1 cellular context compared by ENCODE assay signal in the genomic region with DNA sequence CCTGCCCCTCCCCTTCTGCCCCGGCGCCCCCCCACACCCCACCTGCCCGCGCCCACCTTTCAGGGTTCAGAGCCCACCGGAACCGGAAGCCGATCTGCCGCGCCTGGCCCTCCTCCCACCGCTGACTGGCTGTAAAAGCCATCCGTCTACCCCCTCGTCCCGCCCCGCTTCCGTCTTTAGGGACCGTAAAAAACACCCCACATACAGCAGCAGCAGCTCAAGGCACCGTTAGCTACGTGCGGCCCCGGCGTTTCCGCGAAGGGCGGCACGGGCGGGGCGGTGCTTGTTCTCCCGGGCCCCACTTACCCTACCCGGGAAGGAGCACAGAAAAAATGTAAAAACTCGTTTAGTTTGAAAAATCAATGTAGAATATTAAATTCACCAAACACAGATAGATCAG.
A peak's percentile ranks its signal among the peaks of the same experiment; 100 is the strongest.
TF ChIP-seq lines count a peak whose summit lies in the region.

TSS of gene MRPL28 (minus strand) at position 96 of the 400 bp plus-strand sequence. CDS start 320 bp downstream, outside the sequence.

TF ChIP-seq in K562, 482 proteins besides CTCF, POLR2A, EP300 and RAD21 (continued from another document and continues in another):
- TF ChIP-seq ZNF445 (CRISPR knock-in tag; IDR thresholded peaks at IDR 0.05; ENCODE audit: low read depth) (no peak), FOSL1 (tag; conservative IDR thresholded peaks at IDR 0.05) (no peak), TAF1 (IDR thresholded peaks at IDR 0.05; ENCODE audit: control insufficient read depth, extremely low read depth, insufficient read depth, low read length, severe bottlenecking) (peak; percentile 49), ATF7 (IDR thresholded peaks at IDR 0.05) (peak; percentile 63), NEUROD1 (IDR thresholded peaks at IDR 0.05; ENCODE audit: borderline replicate concordance, low read depth, low read length, partially characterized antibody) (peak; percentile 68), TRIM24 (IDR thresholded peaks at IDR 0.05) (no peak), TSHZ1 (CRISPR knock-in tag; IDR thresholded peaks at IDR 0.05) (no peak), L3MBTL2 (IDR thresholded peaks at IDR 0.05) (0 out of 2 replicates have a peak, but pooled peaks have one; percentile 11), HCFC1 (IDR thresholded peaks at IDR 0.05; ENCODE audit: low read depth, low read length) (peak; percentile 61), ZNF217 (CRISPR knock-in tag; IDR thresholded peaks at IDR 0.05) (no peak), CHD2 (IDR thresholded peaks at IDR 0.05; ENCODE audit: low read depth, low read length) (peak; percentile 58; the same call in 1 of the 2 replicates), FOS (IDR thresholded peaks at IDR 0.05; ENCODE audit: extremely low read depth, insufficient read length) (peak; percentile 81), CSDE1 (IDR thresholded peaks at IDR 0.05) (no peak), GABPB1 (CRISPR knock-in tag; IDR thresholded peaks at IDR 0.05) (peak; percentile 93), MAZ (CRISPR knock-in tag; conservative IDR thresholded peaks at IDR 0.05 in 1 of 2, IDR thresholded peaks at IDR 0.05 in 1 of 2) (peak in 1 of 2 experiments; percentile 64; a peak in 1 of 4 replicates), TBP (optimal IDR thresholded peaks at IDR 0.05; ENCODE audit: low read depth, low read length) (peak; percentile 5), CREBBP (IDR thresholded peaks at IDR 0.05; ENCODE audit: low read depth, low read length) (no peak), MIER1 (IDR thresholded peaks at IDR 0.05; ENCODE audit: low read depth) (no peak), GATAD2A (IDR thresholded peaks at IDR 0.05) (no peak), TGIF2 (CRISPR knock-in tag; IDR thresholded peaks at IDR 0.05) (no peak), NBN (IDR thresholded peaks at IDR 0.05; ENCODE audit: low read depth) (0 out of 2 replicates have a peak, but pooled peaks have one; percentile 35), CREM (IDR thresholded peaks at IDR 0.05; ENCODE audit: low read depth) (peak; percentile 83), ZNF518B (CRISPR knock-in tag; IDR thresholded peaks at IDR 0.05) (no peak), ZBTB33 (CRISPR knock-in tag; IDR thresholded peaks at IDR 0.05) (no peak), MTA1 (IDR thresholded peaks at IDR 0.05; ENCODE audit: borderline replicate concordance) (no peak), PKNOX1 (IDR thresholded peaks at IDR 0.05) (peak; percentile 99), SNRNP70 (optimal IDR thresholded peaks at IDR 0.05; ENCODE audit: low read depth, low read length) (no peak), HMGN3 (IDR thresholded peaks at IDR 0.05; ENCODE audit: borderline replicate concordance, extremely low read depth, insufficient read length, low read depth, low read length) (peak; percentile 67), NRF1 (conservative IDR thresholded peaks at IDR 0.05 in 1 of 2, IDR thresholded peaks at IDR 0.05 in 1 of 2) (peak in 1 of 2 experiments; percentile 40; a peak in 2 of 4 replicates), ELF1 (tag; IDR thresholded peaks at IDR 0.05) (peak; percentile 78), KLF16 (IDR thresholded peaks at IDR 0.05) (no peak), ZNF780A (CRISPR knock-in tag; IDR thresholded peaks at IDR 0.05) (no peak), ZC3H4 (CRISPR knock-in tag; IDR thresholded peaks at IDR 0.05; ENCODE audit: borderline replicate concordance) (no peak), MBD2 (IDR thresholded peaks at IDR 0.05; ENCODE audit: borderline replicate concordance, low read depth) (peak; percentile 77), NFIX (CRISPR knock-in tag; IDR thresholded peaks at IDR 0.05; ENCODE audit: low read depth) (no peak), RCOR1 (IDR thresholded peaks at IDR 0.05; ENCODE audit: borderline replicate concordance in 1 of 2, low read depth in 2 of 2, low read length in 2 of 2) (peak in 1 of 2 experiments; percentile 54; a peak in 2 of 4 replicates), NCOA2 (IDR thresholded peaks at IDR 0.05; ENCODE audit: partially characterized antibody in 2 of 2) (peak in 1 of 2 experiments; percentile 99)
- TF ChIP-seq, protein P1, sequence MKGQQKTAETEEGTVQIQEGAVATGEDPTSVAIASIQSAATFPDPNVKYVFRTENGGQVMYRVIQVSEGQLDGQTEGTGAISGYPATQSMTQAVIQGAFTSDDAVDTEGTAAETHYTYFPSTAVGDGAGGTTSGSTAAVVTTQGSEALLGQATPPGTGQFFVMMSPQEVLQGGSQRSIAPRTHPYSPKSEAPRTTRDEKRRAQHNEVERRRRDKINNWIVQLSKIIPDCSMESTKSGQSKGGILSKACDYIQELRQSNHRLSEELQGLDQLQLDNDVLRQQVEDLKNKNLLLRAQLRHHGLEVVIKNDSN (CRISPR knock-in tag; IDR thresholded peaks at IDR 0.05): no peak
- TF ChIP-seq, protein P2, sequence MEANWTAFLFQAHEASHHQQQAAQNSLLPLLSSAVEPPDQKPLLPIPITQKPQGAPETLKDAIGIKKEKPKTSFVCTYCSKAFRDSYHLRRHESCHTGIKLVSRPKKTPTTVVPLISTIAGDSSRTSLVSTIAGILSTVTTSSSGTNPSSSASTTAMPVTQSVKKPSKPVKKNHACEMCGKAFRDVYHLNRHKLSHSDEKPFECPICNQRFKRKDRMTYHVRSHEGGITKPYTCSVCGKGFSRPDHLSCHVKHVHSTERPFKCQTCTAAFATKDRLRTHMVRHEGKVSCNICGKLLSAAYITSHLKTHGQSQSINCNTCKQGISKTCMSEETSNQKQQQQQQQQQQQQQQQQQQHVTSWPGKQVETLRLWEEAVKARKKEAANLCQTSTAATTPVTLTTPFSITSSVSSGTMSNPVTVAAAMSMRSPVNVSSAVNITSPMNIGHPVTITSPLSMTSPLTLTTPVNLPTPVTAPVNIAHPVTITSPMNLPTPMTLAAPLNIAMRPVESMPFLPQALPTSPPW (CRISPR knock-in tag; IDR thresholded peaks at IDR 0.05): peak; percentile 80
